Comparison of ENCODE assay signal across 2 cellular contexts in genomic region chr2:157835425-157835824, GRCh38.
A peak's percentile ranks its signal among the peaks of the same experiment; 100 is the strongest.
TF ChIP-seq lines count a peak whose summit lies in the region.

No MANE protein-coding gene starts in this region.

TF ChIP-seq in A549, 52 proteins besides CTCF, POLR2A, EP300 and RAD21 (continued from another document):
- TF ChIP-seq MAX (IDR thresholded peaks at IDR 0.05) (no peak), HEYL (CRISPR knock-in tag; IDR thresholded peaks at IDR 0.05) (no peak), HOXA7 (CRISPR knock-in tag; IDR thresholded peaks at IDR 0.05) (no peak), MAFK (IDR thresholded peaks at IDR 0.05; ENCODE audit: partially characterized antibody) (peak; percentile 41)

TF ChIP-seq in IMR-90, 13 proteins besides CTCF, POLR2A, EP300 and RAD21 (continued from another document):
- TF ChIP-seq MAFK (IDR thresholded peaks at IDR 0.05; ENCODE audit: low read depth, low read length) (peak; percentile 25; the same call in 1 of the 2 replicates), RCOR1 (IDR thresholded peaks at IDR 0.05; ENCODE audit: insufficient replicate concordance, low read length) (no peak)
